Comparison of ENCODE assay signal across 1 cellular context in genomic region chrX:24079405-24079804, GRCh38.
TF ChIP-seq lines count a peak whose summit lies in the region.

No MANE protein-coding gene starts in this region.

TF ChIP-seq in PFSK-1, 5 proteins besides CTCF, POLR2A, EP300 and RAD21:
- TF ChIP-seq REST (IDR thresholded peaks at IDR 0.05; ENCODE audit: insufficient read depth in 1 of 2, low read depth in 2 of 2, low read length in 2 of 2): no peak
- TF ChIP-seq SIN3A (IDR thresholded peaks at IDR 0.05; ENCODE audit: borderline replicate concordance, insufficient read depth, low read length): no peak
- TF ChIP-seq TAF1 (IDR thresholded peaks at IDR 0.05; ENCODE audit: borderline replicate concordance, insufficient read depth, low read length): no peak
- no peak for TF ChIP-seq FOXP2 (optimal IDR thresholded peaks at IDR 0.05; ENCODE audit: borderline replicate concordance, extremely low read depth, extremely low read length, insufficient read depth)
- TF ChIP-seq POLR2AphosphoS5 (IDR thresholded peaks at IDR 0.05; ENCODE audit: low read depth, low read length): peak; percentile 23; the same call in 1 of the 2 replicates
